In genomic region chr19:23015660-23016059, GRCh38 we compare ENCODE assay signal across 31 cellular contexts. TPM values are rescaled to one million over a fixed set of nuclear protein-coding genes. Genes with fewer than 3 reads are reported as not detected.
"Had no signal": no experiment of that assay in that cellular context is flagged by ENCODE, and none has a peak within 500 bp of the region (broad histone marks: within the 10 kb centered on the region; RNA-seq: fewer than 3 reads in every experiment).

No MANE protein-coding gene starts in this region.

- H3K79me2 ChIP-seq: parathyroid adenoma had no signal

- H3K27me3 ChIP-seq: neural progenitor cell, ovary, spleen, suprapubic skin, testis, tibial artery, transverse colon, upper lobe of left lung, uterus had no signal

- H3K36me3 ChIP-seq: neural progenitor cell, ovary, spleen, suprapubic skin, tibial artery, transverse colon, upper lobe of left lung, uterus had no signal

- H3K9ac ChIP-seq: neural progenitor cell, parathyroid adenoma had no signal

- ATAC-seq: naive thymus-derived CD4-positive, alpha-beta T cell; natural killer cell; psoas muscle; right cardiac atrium; sciatic nerve; stimulated activated memory B cell treated with anti-CD40 and anti-IgM and Interleukin-4, amounts not matched to agents 10 μg/mL and 1 μg/mL and 100 μg/mL, for 72 hours; stimulated activated naive CD8-positive, alpha-beta T cell treated with anti-CD3 and anti-CD28 coated beads, Interleukin-15, amount 100 ng/mL, for 72 hours; stimulated activated naive CD8-positive, alpha-beta T cell treated with anti-CD3 and anti-CD28 coated beads, Interleukin-15, Interleukin-2, amounts not matched to agents 100 U/mL and 50 U/mL, for 24 hours had no signal

- H3K9me3 ChIP-seq: ovary, psoas muscle, testis, uterus had no signal

- H3K4me3 ChIP-seq: neural progenitor cell, ovary, psoas muscle, skin epidermis, smooth muscle cell, spleen, suprapubic skin, testis, tibial artery, transverse colon, upper lobe of left lung, uterus had no signal

- H3K4me2 ChIP-seq: neural progenitor cell, smooth muscle cell had no signal

- H3K27ac ChIP-seq: neural progenitor cell, ovary, parathyroid adenoma, psoas muscle, skin epidermis, spleen, suprapubic skin, testis, tibial artery, transverse colon, upper lobe of left lung, uterus had no signal

- H3K4me1 ChIP-seq: neural progenitor cell, parathyroid adenoma, psoas muscle, spleen, suprapubic skin, testis, tibial artery, transverse colon, upper lobe of left lung, uterus had no signal

- H2AFZ ChIP-seq: neural progenitor cell, parathyroid adenoma had no signal

- DNase-seq: naive thymus-derived CD4-positive, alpha-beta T cell; natural killer cell; occipital lobe; ovary; posterior cingulate gyrus; psoas muscle; right cardiac atrium; spleen; stimulated activated CD4-positive, alpha-beta T cell treated with anti-CD3 and anti-CD28 coated beads, Interleukin-12 subunit alpha, Interleukin-12 subunit beta, amount 100 ng/mL, for 4 hours; stimulated activated CD4-positive, alpha-beta T cell treated with anti-CD3 and anti-CD28 coated beads, Interleukin-1b, Interleukin-23, amount 100 ng/mL, for 48 hours; stimulated activated CD4-positive, alpha-beta T cell treated with anti-CD3 and anti-CD28 coated beads, Interleukin-4, amount 100 ng/mL, for 1 hour; stimulated activated CD4-positive, alpha-beta T cell treated with anti-CD3 and anti-CD28 coated beads, Interleukin-4, amount 100 ng/mL, for 4 hours; stimulated activated CD8-positive, alpha-beta memory T cell treated with anti-CD3 and anti-CD28 coated beads, Interleukin-4, amount 100 ng/mL, for 48 hours; stimulated activated naive CD4-positive, alpha-beta T cell; stimulated activated naive CD8-positive, alpha-beta T cell treated with anti-CD3 and anti-CD28 coated beads, Interleukin-15, amount 100 ng/mL, for 72 hours; stimulated activated naive CD8-positive, alpha-beta T cell treated with anti-CD3 and anti-CD28 coated beads, Interleukin-15, Interleukin-2, amounts not matched to agents 100 U/mL and 50 U/mL, for 24 hours; substantia nigra; testis; tibial artery; transverse colon; upper lobe of left lung; uterus had no signal

RNA-seq across cellular contexts. Expression of gene ZNF728, which starts 12.7 kb away (rescaled TPM):
- total RNA-seq: naive thymus-derived CD4-positive, alpha-beta T cell; natural killer cell; progenitor cell of endocrine pancreas; smooth muscle cell had no signal
- polyA plus RNA-seq: naive thymus-derived CD4-positive, alpha-beta T cell; neural cell; smooth muscle cell had no signal
